25 cellular contexts compared by ENCODE assay signal in the genomic region with DNA sequence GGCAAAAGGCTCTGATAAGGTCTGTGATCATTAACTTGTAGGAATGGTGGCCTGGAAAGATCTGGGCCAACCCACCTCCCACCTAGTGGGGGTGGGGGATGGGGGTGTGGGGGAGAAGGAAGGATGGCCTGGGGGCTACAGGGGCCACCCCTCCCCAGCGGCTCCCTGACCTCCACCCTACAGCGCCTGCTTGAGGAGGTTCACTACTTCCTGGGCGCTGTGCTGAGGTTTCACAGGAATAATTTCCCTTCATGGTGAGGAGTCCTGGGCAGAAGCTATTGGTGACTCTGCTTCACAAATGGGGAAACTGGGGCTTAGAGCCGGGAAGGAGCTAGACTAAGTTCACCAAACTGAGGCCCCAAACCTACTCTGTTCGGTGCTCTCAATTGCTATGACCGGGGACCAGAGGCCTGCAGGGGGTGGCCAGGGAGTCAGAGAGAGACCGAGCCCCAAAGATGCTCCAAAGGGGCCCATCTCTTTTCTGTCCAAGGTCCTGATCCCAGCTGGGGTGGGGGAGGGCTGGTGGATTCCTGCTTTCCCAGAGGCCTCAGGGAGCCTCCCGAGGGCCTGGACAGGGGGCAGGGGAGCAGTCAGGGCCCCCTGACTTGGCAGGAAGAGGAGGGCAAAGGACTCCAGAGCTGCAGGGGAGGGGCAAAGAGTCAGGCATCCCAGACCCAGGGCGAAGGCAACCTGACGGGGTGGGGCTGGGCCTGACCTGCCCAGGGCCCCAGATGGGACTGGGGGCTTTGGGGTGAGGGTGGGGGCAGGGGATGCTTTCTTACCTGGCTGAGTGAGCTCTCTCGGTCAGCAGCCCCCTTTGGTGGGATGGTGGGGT. TPM values are rescaled to one million over a fixed set of nuclear protein-coding genes. Genes with fewer than 3 reads are reported as not detected.
A peak's percentile ranks its signal among the peaks of the same experiment; 100 is the strongest.
DNase-seq lines count a peak whose midpoint lies in the region; ATAC-seq, FAIRE-seq and TF ChIP-seq lines count a peak whose summit lies in the region.
"Had no signal": no experiment of that assay in that cellular context is flagged by ENCODE, and none has a peak within 500 bp of the region (broad histone marks: within the 10 kb centered on the region; RNA-seq: fewer than 3 reads in every experiment).

No MANE protein-coding gene starts in this region.

- peak; percentile 44 to 67 for ATAC-seq in A549
- no peak for ATAC-seq in activated T-cell treated with anti-CD3 and anti-CD28 coated beads, Interleukin-2, amount 50 U/mL, for 72 hours (replicated peaks in 1 of 2)
- ATAC-seq: activated CD8-positive, alpha-beta T cell treated with anti-CD3 and anti-CD28 coated beads, Interleukin-2, amount 10 ng/mL, durations not matched to agents 7 days and 5 days; foreskin keratinocyte; HCT116 had no signal

- H3K4me1 ChIP-seq in A549 (peaks cover 78% of the 10 kb centered on the region), kidney (ENCODE audit: control insufficient read depth in 1 of 2, insufficient read depth in 1 of 2, low read depth in 1 of 2, low read length in 2 of 2) (peaks cover 13 to 27% of the 10 kb centered on the region in 2 donors), neural progenitor cell (peaks cover 10% of the 10 kb centered on the region)
- H3K4me1 ChIP-seq: foreskin keratinocyte, left ventricle myocardium inferior, parathyroid adenoma had no signal

- TF ChIP-seq EP300 in A549 (IDR thresholded peaks at IDR 0.05) = no peak

- H3K27me3 ChIP-seq in neural progenitor cell = no peaks in the 10 kb centered on the region
- H3K27me3 ChIP-seq: foreskin keratinocyte had no signal

- POLR2A ChIA-PET in A549 (lab: Yijun Ruan, JAX) = no interaction called here
- POLR2A ChIA-PET in HEK293T (lab: Yijun Ruan, JAX) = no interaction called here

- no peak for TF ChIP-seq RAD21 in A549 (conservative IDR thresholded peaks at IDR 0.05 in 1 of 2, IDR thresholded peaks at IDR 0.05 in 1 of 2)

- CTCF ChIA-PET in A549 (lab: Yijun Ruan, JAX) = interaction anchor here (1.0 to 10.1 kb wide), 11 partner anchors 8 to 397 kb away, joined by 3 to 69 read pairs (median 6); no protein-coding TSS in a partner anchor
- CTCF ChIA-PET in HEK293T (lab: Yijun Ruan, JAX) = interaction anchor here (2.4 kb wide), 1 partner anchor 8 kb away, joined by 5 read pairs; no protein-coding TSS in a partner anchor

- WGBS in A549 (ENCODE audit: missing lambda C conversion rate) = 5% methylated on average over 8 of the region's 11 CpGs

- H3K9me3 ChIP-seq in A549 (no peaks in the 10 kb centered on the region), kidney (ENCODE audit: control insufficient read depth in 1 of 2, low read length in 2 of 2) (no peaks in the 10 kb centered on the region), neural progenitor cell (ENCODE audit: low read depth) (no peaks in the 10 kb centered on the region)
- H3K9me3 ChIP-seq: left ventricle myocardium inferior had no signal

- TF ChIP-seq CTCF in A549 (IDR thresholded peaks at IDR 0.05) (no peak), kidney (IDR thresholded peaks at IDR 0.05; ENCODE audit: borderline replicate concordance, extremely low read depth, insufficient read depth) (no peak), neural progenitor cell (IDR thresholded peaks at IDR 0.05) (no peak)

- no peak overlapping the region for H2AFZ ChIP-seq in neural progenitor cell (replicated peaks)
- H2AFZ ChIP-seq: parathyroid adenoma had no signal

- H3K27ac Mint-ChIP-seq in neural progenitor cell = no peak overlapping the region
- H3K27ac Mint-ChIP-seq in activated T-cell treated with anti-CD3 and anti-CD28 coated beads, Interleukin-2, amount 50 U/mL, for 72 hours = no peak overlapping the region
- H3K27ac Mint-ChIP-seq: activated B cell treated with CpG ODN at 0.5 μM for 24 hours; activated CD8-positive, alpha-beta T cell treated with anti-CD3 and anti-CD28 coated beads, Interleukin-2, amount 10 ng/mL, durations not matched to agents 7 days and 5 days; activated naive CD8-positive, alpha-beta T cell had no signal

- H3K9ac ChIP-seq in kidney (ENCODE audit: low read length in 2 of 2) = peak overlapping the region in 1 of 2 donors; percentile 94
- H3K9ac ChIP-seq in neural progenitor cell = no peak overlapping the region
- H3K9ac ChIP-seq: parathyroid adenoma had no signal

- no peak overlapping the region for H3K4me3 Mint-ChIP-seq in neural progenitor cell
- H3K4me3 Mint-ChIP-seq in activated T-cell treated with anti-CD3 and anti-CD28 coated beads, Interleukin-2, amount 50 U/mL, for 72 hours = no peak overlapping the region
- H3K4me3 Mint-ChIP-seq: activated B cell treated with CpG ODN at 0.5 μM for 24 hours; activated CD8-positive, alpha-beta T cell treated with anti-CD3 and anti-CD28 coated beads, Interleukin-2, amount 10 ng/mL, durations not matched to agents 7 days and 5 days; activated naive CD8-positive, alpha-beta T cell had no signal

- H3K4me2 ChIP-seq in A549 (peak overlapping the region; percentile 97), neural progenitor cell (no peak overlapping the region)

- H3K27ac ChIP-seq in A549 (peak overlapping the region; percentile 96 to 98), kidney (ENCODE audit: low read depth in 2 of 2, low read length in 2 of 2) (peak overlapping the region; percentile 90 to 91), neural progenitor cell (no peak overlapping the region)
- H3K27ac ChIP-seq: foreskin keratinocyte, left ventricle myocardium inferior, parathyroid adenoma had no signal

- H3K4me1 Mint-ChIP-seq in neural progenitor cell = peaks cover 16% of the 10 kb centered on the region
- peaks cover 6% of the 10 kb centered on the region for H3K4me1 Mint-ChIP-seq in activated T-cell treated with anti-CD3 and anti-CD28 coated beads, Interleukin-2, amount 50 U/mL, for 72 hours (ENCODE audit: low read depth)
- H3K4me1 Mint-ChIP-seq: activated B cell treated with CpG ODN at 0.5 μM for 24 hours had no signal

- intact Hi-C loops in kidney (cut with DNase I) (loop anchor here (10.0 kb wide), 1 partner anchor 245 kb away; no protein-coding TSS in a partner anchor), posterior vena cava (cut with DNase I) (loop anchor here (10.0 kb wide), 1 partner anchor 335 kb away; a partner anchor contains a TSS)

- no peaks in the 10 kb centered on the region for H3K9me3 Mint-ChIP-seq in neural progenitor cell
- H3K9me3 Mint-ChIP-seq in activated T-cell treated with anti-CD3 and anti-CD28 coated beads, Interleukin-2, amount 50 U/mL, for 72 hours = no peaks in the 10 kb centered on the region
- H3K9me3 Mint-ChIP-seq: activated B cell treated with CpG ODN at 0.5 μM for 24 hours had no signal

- peak overlapping the region; percentile 57 for H3K4me3 ChIP-seq in A549
- peak overlapping the region; percentile 72 to 90 for H3K4me3 ChIP-seq in kidney (ENCODE audit: low read length in 2 of 2)
- no peak overlapping the region for H3K4me3 ChIP-seq in neural progenitor cell
- H3K4me3 ChIP-seq: left ventricle myocardium inferior had no signal

- peak in 1 of 2 experiments; percentile 82 for DNase-seq in A549 (ENCODE audit: low read depth in 1 of 2, low spot score in 1 of 2)
- DNase-seq in HuH-7 (ENCODE audit: low spot score) = peak; percentile 50
- DNase-seq in kidney = no peak
- peak; percentile 48 for DNase-seq in neural progenitor cell (ENCODE audit: low spot score)
- DNase-seq in activated T-cell treated with anti-CD3 and anti-CD28 coated beads, Interleukin-2, amount 50 U/mL, for 72 hours = no peak
- no peak for DNase-seq in posterior vena cava (ENCODE audit: low spot score)
- DNase-seq in NCI-H2081 treated with DMSO at 0.1 percent for 48 hours (lab: John Stamatoyannopoulos, UW) = no peak
- DNase-seq in HEK293T (ENCODE audit: extremely low spot score) = no peak
- DNase-seq: activated B cell treated with CpG ODN at 0.5 μM for 24 hours; activated CD8-positive, alpha-beta T cell treated with anti-CD3 and anti-CD28 coated beads, Interleukin-2, amount 10 ng/mL, durations not matched to agents 7 days and 5 days; activated T-cell treated with anti-CD3 and anti-CD28 coated beads, Interleukin-2, amount 50 U/mL, for 48 hours; C1 segment of cervical spinal cord; cortex of kidney; foreskin keratinocyte; left ventricle myocardium inferior; NCI-H526; SHP77 treated with DMSO at 0.1 percent for 48 hours had no signal

- no peaks in the 10 kb centered on the region for H3K36me3 Mint-ChIP-seq in neural progenitor cell
- H3K36me3 Mint-ChIP-seq in activated T-cell treated with anti-CD3 and anti-CD28 coated beads, Interleukin-2, amount 50 U/mL, for 72 hours (ENCODE audit: insufficient read depth in 2 of 2) = no peaks in the 10 kb centered on the region
- H3K36me3 Mint-ChIP-seq: activated naive CD8-positive, alpha-beta T cell had no signal

- TF ChIP-seq POLR2A in A549 (IDR thresholded peaks at IDR 0.05; ENCODE audit: low read length) = no peak

- H4K20me1 ChIP-seq in neural progenitor cell (ENCODE audit: low read depth) = no peaks in the 10 kb centered on the region

- FAIRE-seq in A549 (lab: Jason Lieb, UNC) (no peak), kidney (lab: Jason Lieb, UNC) (no peak)

- H3K79me2 ChIP-seq in neural progenitor cell (ENCODE audit: low read depth) = no peaks in the 10 kb centered on the region
- H3K79me2 ChIP-seq: parathyroid adenoma had no signal

- peaks cover 3% of the 10 kb centered on the region for H3K27me3 Mint-ChIP-seq in neural progenitor cell (ENCODE audit: insufficient read depth, low read depth)
- H3K27me3 Mint-ChIP-seq in activated T-cell treated with anti-CD3 and anti-CD28 coated beads, Interleukin-2, amount 50 U/mL, for 72 hours (ENCODE audit: low read depth) = no peaks in the 10 kb centered on the region
- H3K27me3 Mint-ChIP-seq: activated B cell treated with CpG ODN at 0.5 μM for 24 hours; activated naive CD8-positive, alpha-beta T cell had no signal

- H3K36me3 ChIP-seq in kidney (ENCODE audit: control insufficient read depth in 1 of 2, insufficient read depth in 2 of 2, low read length in 2 of 2) (peaks cover 0 to 5% of the 10 kb centered on the region in 2 donors), neural progenitor cell (no peaks in the 10 kb centered on the region)
- H3K36me3 ChIP-seq: left ventricle myocardium inferior had no signal

- no peaks in the 10 kb centered on the region for H3F3A ChIP-seq in neural progenitor cell (ENCODE audit: low read depth)

RNA-seq across cellular contexts. Expression of a gene that starts 1.7 kb away (rescaled TPM):
- polyA plus RNA-seq in A549 (2011; rRNA removed) (2.6 and 4.0 TPM in 2 replicates), A549 (2017; fragmentation: RNase III; extraction: RNeasy Plus Mini Kit Qiagen cat#74134 plus additional on column Dnase treatment) (5.7 to 7.3 TPM (median 6.8 TPM) in 3 replicates), kidney (ENCODE audit: insufficient read depth, low read depth, low replicate concordance) (32.4 TPM)
- polyA plus RNA-seq in A549 (2012; cell fraction: cytosol; rRNA removed) = 4.3 and 6.9 TPM in 2 replicates
- polyA plus RNA-seq in A549 (2012; cell fraction: nucleus; rRNA removed) = 12.5 and 15.9 TPM in 2 replicates
- 5.2 TPM in 2 replicates for polyA minus RNA-seq in A549 (2011; rRNA and poly(A)+ RNA removed)
- total RNA-seq in kidney (6.7 TPM), neural progenitor cell (ENCODE audit: low replicate concordance) (not detected in 2 replicates), posterior vena cava (not detected)
- total RNA-seq in activated T-cell treated with anti-CD3 and anti-CD28 coated beads, Interleukin-2, amount 50 U/mL, for 72 hours = not detected
- total RNA-seq: A673; activated B cell treated with CpG ODN at 0.5 μM for 24 hours; activated CD8-positive, alpha-beta T cell treated with anti-CD3 and anti-CD28 coated beads, Interleukin-2, amount 10 ng/mL, durations not matched to agents 7 days and 5 days; foreskin keratinocyte; HT1080; left ventricle myocardium inferior; myocyte; T-helper 1 cell treated with Interleukin-12 subunit alpha and Interleukin-12 subunit beta and Interleukin-4 antibody, amounts not matched to agents 30 ng/mL and 1 ng/mL, for 36 hours; temporal lobe had no signal
- polyA plus RNA-seq: foreskin keratinocyte had no signal

RNA-seq across cellular contexts. Expression of a gene that starts 36.2 kb away (rescaled TPM):
- polyA plus RNA-seq in A549 (2011; rRNA removed) (19.2 and 20.5 TPM in 2 replicates), A549 (2017; fragmentation: RNase III; extraction: RNeasy Plus Mini Kit Qiagen cat#74134 plus additional on column Dnase treatment) (17.3 to 21.2 TPM (median 20.0 TPM) in 3 replicates), kidney (ENCODE audit: insufficient read depth, low read depth, low replicate concordance) (10.3 TPM)
- 25.2 and 28.8 TPM in 2 replicates for polyA plus RNA-seq in A549 (2012; cell fraction: cytosol; rRNA removed)
- polyA plus RNA-seq in A549 (2012; cell fraction: nucleus; rRNA removed) = 12.6 and 15.0 TPM in 2 replicates
- 9.1 and 15.2 TPM in 2 replicates for polyA minus RNA-seq in A549 (2011; rRNA and poly(A)+ RNA removed)
- total RNA-seq in kidney (15.6 TPM), neural progenitor cell (ENCODE audit: low replicate concordance) (12.8 and 18.8 TPM in 2 replicates), posterior vena cava (10 to 100 TPM; 13.7 to 15.7 TPM)
- 10 to 100 TPM; 13.7 to 17.8 TPM for total RNA-seq in activated T-cell treated with anti-CD3 and anti-CD28 coated beads, Interleukin-2, amount 50 U/mL, for 72 hours

RNA-seq across cellular contexts. Expression of a gene that starts 59.0 kb away (rescaled TPM):
- 0.61 and 0.81 TPM in 2 replicates for polyA plus RNA-seq in A549 (2011; rRNA removed)
- polyA plus RNA-seq in A549 (2012; cell fraction: cytosol; rRNA removed) = 0.21 and 0.26 TPM in 2 replicates
- 0.25 and 0.31 TPM in 2 replicates for polyA plus RNA-seq in A549 (2012; cell fraction: nucleus; rRNA removed)
- 0.64 to 0.94 TPM (median 0.90 TPM) in 3 replicates for polyA plus RNA-seq in A549 (2017; fragmentation: RNase III; extraction: RNeasy Plus Mini Kit Qiagen cat#74134 plus additional on column Dnase treatment)
- 0.39 and 0.41 TPM in 2 replicates for polyA minus RNA-seq in A549 (2011; rRNA and poly(A)+ RNA removed)
- 1.0 TPM for total RNA-seq in kidney
- polyA plus RNA-seq in kidney (ENCODE audit: insufficient read depth, low read depth, low replicate concordance) = 1.0 TPM
- total RNA-seq in neural progenitor cell (ENCODE audit: low replicate concordance) = not detected in 2 replicates
- total RNA-seq in activated T-cell treated with anti-CD3 and anti-CD28 coated beads, Interleukin-2, amount 50 U/mL, for 72 hours = 10 to 100 TPM; 13.6 to 45.1 TPM
- total RNA-seq in posterior vena cava = 1 to 10 TPM in 1 of 2 donors, under 1 TPM in 1; 0.42 to 1.4 TPM

Comparison
In these comparisons a context has a peak if more than half of its experiments do, and no peak if none do; other contexts are left out.
1. ATAC-seq: peak in A549 (2 of 2); none in activated T-cell treated with anti-CD3 and anti-CD28 coated beads, Interleukin-2, amount 50 U/mL, for 72 hours (0 of 2).
2. DNase-seq: peak in HuH-7 (single experiment) and neural progenitor cell (single experiment); none in kidney (single experiment), activated T-cell treated with anti-CD3 and anti-CD28 coated beads, Interleukin-2, amount 50 U/mL, for 72 hours (0 of 2), posterior vena cava (single experiment), NCI-H2081 treated with DMSO at 0.1 percent for 48 hours (single experiment) and HEK293T (single experiment).